Comparison of ENCODE assay signal across 8 cellular contexts in genomic region chr19:1094978-1095701, GRCh38. TPM values are rescaled to one million over a fixed set of nuclear protein-coding genes. Genes with fewer than 3 reads are reported as not detected.
DNase-seq lines count a peak whose midpoint lies in the region; ATAC-seq, FAIRE-seq and TF ChIP-seq lines count a peak whose summit lies in the region.

TSS of gene POLR2E (minus strand) at chr19:1095375. CDS start at chr19:1095315, 60 bp downstream.

- no peak for TF ChIP-seq CTCF in A549 (IDR thresholded peaks at IDR 0.05)
- no peak for TF ChIP-seq CTCF in WERI-Rb-1 (IDR thresholded peaks at IDR 0.05; ENCODE audit: low read depth, low read length)
- TF ChIP-seq CTCF in mammary epithelial cell (conservative IDR thresholded peaks at IDR 0.05 in 1 of 2, IDR thresholded peaks at IDR 0.05 in 1 of 2; ENCODE audit: extremely low read depth in 1 of 2, insufficient read depth in 1 of 2, low read depth in 1 of 2, low read length in 2 of 2) = no peak

- peak; percentile 83 for TF ChIP-seq POLR2A in A549 (IDR thresholded peaks at IDR 0.05; ENCODE audit: low read length)

- H3K27ac ChIP-seq in A549 = peak within 1 kb of the TSS; percentile 84 to 97
- peak within 1 kb of the TSS; percentile 78 for H3K27ac ChIP-seq in WERI-Rb-1
- H3K27ac ChIP-seq in mammary epithelial cell (ENCODE audit: insufficient read depth, low read depth, low read length) = peak within 1 kb of the TSS; percentile 74
- H3K27ac ChIP-seq in small intestine (ENCODE audit: low read depth in 1 of 2, low read length in 1 of 2) = peak within 1 kb of the TSS in 1 of 2 donors; percentile 52

- CTCF ChIA-PET in A549 (lab: Yijun Ruan, JAX) = interaction anchor here (1.4 to 2.5 kb wide), 3 partner anchors 19 to 172 kb away, joined by 3 to 10 read pairs (median 3); no protein-coding TSS in a partner anchor
- CTCF ChIA-PET in mammary epithelial cell (lab: Charles Lee; ENCODE audit: low non-redundant PET) = interaction anchor here (0.7 kb wide), 1 partner anchor 52 kb away, joined by 9 read pairs; no protein-coding TSS in a partner anchor

- POLR2A ChIA-PET in A549 (lab: Yijun Ruan, JAX) = interaction anchor here (0.6 to 1.3 kb wide), 5 partner anchors 9 to 20 kb away, joined by 3 to 6 read pairs (median 4); partner anchors contain the start of gene GPX4

- peak within 1 kb of the TSS; percentile 93 for H3K4me2 ChIP-seq in A549
- peak within 1 kb of the TSS; percentile 98 for H3K4me2 ChIP-seq in mammary epithelial cell (ENCODE audit: insufficient read depth, low read depth, low read length)

- peaks cover 32% of the 10 kb centered on the region for H3K79me2 ChIP-seq in mammary epithelial cell (ENCODE audit: insufficient read depth, low read length)

- peak; percentile 91 to 93 for ATAC-seq in A549
- peak; percentile 85 for ATAC-seq in GM18861 (IDR thresholded peaks at IDR 0.05; ENCODE audit: unreplicated experiment)
- peak; percentile 82 for ATAC-seq in HG03103 (IDR thresholded peaks at IDR 0.05; ENCODE audit: low read depth, unreplicated experiment)

- no peaks in the 10 kb centered on the region for H4K20me1 ChIP-seq in mammary epithelial cell (ENCODE audit: insufficient read depth, low read length)

- no peak for TF ChIP-seq EP300 in A549 (IDR thresholded peaks at IDR 0.05)

- peaks cover 9% of the 10 kb centered on the region; the same call in 2 of the 3 replicates for H3K9me3 ChIP-seq in A549
- H3K9me3 ChIP-seq in WERI-Rb-1 (ENCODE audit: severe bottlenecking) = no peaks in the 10 kb centered on the region
- no peaks in the 10 kb centered on the region for H3K9me3 ChIP-seq in mammary epithelial cell (replicated peaks; ENCODE audit: insufficient read depth, low read length)
- H3K9me3 ChIP-seq in small intestine (ENCODE audit: control insufficient read depth, low read depth) = no peaks in the 10 kb centered on the region

- intact Hi-C loops in mammary epithelial cell (cut with micrococcal nuclease) = loop anchor here (2.0 kb wide), 2 partner anchors 54 to 74 kb away; partner anchors contain the start of genes ABCA7, RNU6-2 and TMEM259

- TF ChIP-seq RAD21 in A549 (conservative IDR thresholded peaks at IDR 0.05 in 1 of 2, IDR thresholded peaks at IDR 0.05 in 1 of 2) = no peak

- in situ Hi-C loops in mammary epithelial cell (cut with MboI; ENCODE audit: low sequenced_read_pairs in 2 of 2) = no loop called here

- FAIRE-seq in A549 (lab: Jason Lieb, UNC) (peak; percentile 72), small intestine (lab: Jason Lieb, UNC) (no peak)

- no TSS peak for BruUV-seq in mammary epithelial cell (replicated peaks; lab: Mats Ljungman, UMichigan)

- peak within 1 kb of the TSS; percentile 52 for H2AFZ ChIP-seq in mammary epithelial cell (ENCODE audit: low read depth, low read length)

- dilution Hi-C loops in mammary epithelial cell (cut with HindIII; ENCODE audit: low sequenced_read_pairs) = no loop called here

- H3K4me3 ChIP-seq in A549 (peak within 1 kb of the TSS; percentile 80), WERI-Rb-1 (ENCODE audit: low read depth, low read length) (peak within 1 kb of the TSS; percentile 84), mammary epithelial cell (replicated peaks in 1 of 3; ENCODE audit: insufficient read depth in 1 of 3, low read depth in 2 of 3, low read length in 3 of 3) (peak within 1 kb of the TSS; percentile 98 to 100 (median 100)), small intestine (ENCODE audit: low read depth in 1 of 2, low read length in 2 of 2) (peak within 1 kb of the TSS; percentile 78 to 82)

- peak within 1 kb of the TSS; percentile 78 for H3K9ac ChIP-seq in mammary epithelial cell (ENCODE audit: insufficient read depth, low read length)

- 1% methylated on average over 10 of the region's 81 CpGs for WGBS in A549 (ENCODE audit: missing lambda C conversion rate)
- 0% methylated on average over 29 of the region's 81 CpGs for WGBS in mammary epithelial cell (ENCODE audit: low coverage, missing lambda C conversion rate)
- 0% methylated on average over 73 to 81 of the region's 81 CpGs for WGBS in small intestine, 3 donors

- H3K27me3 ChIP-seq in WERI-Rb-1 (ENCODE audit: insufficient read depth, low read depth, severe bottlenecking) (no peaks in the 10 kb centered on the region), mammary epithelial cell (ENCODE audit: insufficient read depth, low read length) (no peaks in the 10 kb centered on the region), small intestine (ENCODE audit: control insufficient read depth in 2 of 2, insufficient read depth in 2 of 2, low read length in 2 of 2) (no peaks in the 10 kb centered on the region)

- DNase-seq in A549 (ENCODE audit: low read depth in 1 of 2, low spot score in 1 of 2) (peak; percentile 79 to 97), NCI-H2196 (lab: John Stamatoyannopoulos, UW; ENCODE audit: unreplicated experiment) (peak; percentile 99), WERI-Rb-1 (peak; percentile 96), mammary epithelial cell (peak; percentile 95), iPS-NIHi11 (ENCODE audit: low spot score) (peak; percentile 98), small intestine (peak; percentile 99)

- H3K36me3 ChIP-seq in WERI-Rb-1 (peaks cover 35% of the 10 kb centered on the region), mammary epithelial cell (ENCODE audit: insufficient read depth, low read length) (peaks cover 3% of the 10 kb centered on the region), small intestine (ENCODE audit: control insufficient read depth in 2 of 2, insufficient read depth in 2 of 2, low read length in 2 of 2) (peaks cover 0 to 8% of the 10 kb centered on the region in 2 donors)

- H3K4me1 ChIP-seq in A549 = peaks cover 34% of the 10 kb centered on the region
- peaks cover 22% of the 10 kb centered on the region for H3K4me1 ChIP-seq in mammary epithelial cell (ENCODE audit: insufficient read depth, low read length)
- H3K4me1 ChIP-seq in small intestine (ENCODE audit: control insufficient read depth in 2 of 2, insufficient read depth in 1 of 2, low read depth in 1 of 2, low read length in 1 of 2) = peaks cover 0 to 10% of the 10 kb centered on the region in 2 donors

TF ChIP-seq in A549, 52 proteins besides CTCF, POLR2A, EP300 and RAD21 (continues in another document):
- TF ChIP-seq KDM1A (IDR thresholded peaks at IDR 0.05; ENCODE audit: low read depth) (no peak), BCL3 (IDR thresholded peaks at IDR 0.05) (0 out of 3 replicates have a peak, but pooled peaks have one; percentile 26), SREBF2 (IDR thresholded peaks at IDR 0.05) (no peak), GATA3 (IDR thresholded peaks at IDR 0.05; ENCODE audit: borderline replicate concordance) (0 out of 2 replicates have a peak, but pooled peaks have one; percentile 13), MAZ (IDR thresholded peaks at IDR 0.05; ENCODE audit: borderline replicate concordance, low read depth, low read length) (0 out of 2 replicates have a peak, but pooled peaks have one; percentile 48), CHD2 (IDR thresholded peaks at IDR 0.05; ENCODE audit: low read length, partially characterized antibody) (peak; percentile 86), REST (IDR thresholded peaks at IDR 0.05) (peak; percentile 81), JUN (IDR thresholded peaks at IDR 0.05) (peak; percentile 70 to 91; a peak in 3 of 5 replicates), EHMT2 (IDR thresholded peaks at IDR 0.05; ENCODE audit: low read depth) (no peak)

RNA-seq across cellular contexts. Expression of gene POLR2E, which starts in this region (rescaled TPM):
- polyA plus RNA-seq in A549 (2011; rRNA removed) = 81.0 and 99.6 TPM in 2 replicates
- 346 and 402 TPM in 2 replicates for polyA plus RNA-seq in A549 (2012; cell fraction: cytosol; rRNA removed)
- polyA plus RNA-seq in A549 (2012; cell fraction: nucleus; rRNA removed) = 288 and 337 TPM in 2 replicates
- polyA plus RNA-seq in A549 (2017; fragmentation: RNase III; extraction: RNeasy Plus Mini Kit Qiagen cat#74134 plus additional on column Dnase treatment) = 170 to 181 TPM (median 172 TPM) in 3 replicates
- 102 and 159 TPM in 2 replicates for polyA minus RNA-seq in A549 (2011; rRNA and poly(A)+ RNA removed)
- 100 to 1,000 TPM in 1 of 2 donors, 10 to 100 TPM in 1; 63.7 to 233 TPM for total RNA-seq in mammary epithelial cell
- 258 TPM for polyA plus RNA-seq in mammary epithelial cell
- 118 TPM for polyA minus RNA-seq in mammary epithelial cell
- 100 to 1,000 TPM; 141 to 189 (median 143) TPM for polyA plus RNA-seq in small intestine
